In genomic region chr18:25853716-25854465, GRCh38 we compare ENCODE assay signal across 1 cellular context.
TF ChIP-seq lines count a peak whose summit lies in the region.

No MANE protein-coding gene starts in this region.

TF ChIP-seq in GM23338, 12 proteins besides CTCF, POLR2A, EP300 and RAD21 (continued from another document):
- TF ChIP-seq REST (IDR thresholded peaks at IDR 0.05; ENCODE audit: unreplicated experiment) (no peak), ZNF114 (CRISPR knock-in tag; IDR thresholded peaks at IDR 0.05) (no peak), ETS1 (IDR thresholded peaks at IDR 0.05) (no peak)
TF ChIP-seq in GM23338: peak in this region for 0.
